18 cellular contexts compared by ENCODE assay signal in genomic region chr10:28570598-28570997, GRCh38. TPM values are rescaled to one million over a fixed set of nuclear protein-coding genes. Genes with fewer than 3 reads are reported as not detected.
DNase-seq lines count a peak whose midpoint lies in the region; ATAC-seq lines count a peak whose summit lies in the region.
"Had no signal": no experiment of that assay in that cellular context is flagged by ENCODE, and none has a peak within 500 bp of the region (broad histone marks: within the 10 kb centered on the region; RNA-seq: fewer than 3 reads in every experiment).

No MANE protein-coding gene starts in this region.

- ATAC-seq in stimulated activated naive CD8-positive, alpha-beta T cell treated with anti-CD3 and anti-CD28 coated beads, Interleukin-15, Interleukin-2, amounts not matched to agents 100 U/mL and 50 U/mL, for 24 hours: peak; percentile 42
- ATAC-seq in stimulated activated naive CD8-positive, alpha-beta T cell treated with anti-CD3 and anti-CD28 coated beads, Interleukin-15, amount 100 ng/mL, for 72 hours: no peak
- ATAC-seq in memory B cell (ENCODE audit: low read depth) (no peak), HG03469 (IDR thresholded peaks at IDR 0.05; ENCODE audit: unreplicated experiment) (no peak)

- no peaks in the 10 kb centered on the region for H3K27me3 Mint-ChIP-seq in activated CD4-positive, alpha-beta T cell treated with anti-CD3 and anti-CD28 coated beads, Interleukin-2, amount 10 ng/mL, durations not matched to agents 24 days and 14 days
- no peaks in the 10 kb centered on the region for H3K27me3 Mint-ChIP-seq in activated CD4-positive, alpha-beta T cell treated with anti-CD3 and anti-CD28 coated beads, Interleukin-2, amount 10 ng/mL, durations not matched to agents 7 days and 5 days
- no peaks in the 10 kb centered on the region for H3K27me3 Mint-ChIP-seq in stimulated activated naive CD8-positive, alpha-beta T cell treated with anti-CD3 and anti-CD28 coated beads, Interleukin-15, amount 100 ng/mL, for 72 hours
- no peaks in the 10 kb centered on the region for H3K27me3 Mint-ChIP-seq in memory B cell
- H3K27me3 Mint-ChIP-seq: B cell had no signal

- H3K9me3 Mint-ChIP-seq in activated CD4-positive, alpha-beta T cell treated with anti-CD3 and anti-CD28 coated beads, Interleukin-2, amount 10 ng/mL, durations not matched to agents 24 days and 14 days: no peaks in the 10 kb centered on the region
- no peaks in the 10 kb centered on the region for H3K9me3 Mint-ChIP-seq in activated CD4-positive, alpha-beta T cell treated with anti-CD3 and anti-CD28 coated beads, Interleukin-2, amount 10 ng/mL, durations not matched to agents 7 days and 5 days
- H3K9me3 Mint-ChIP-seq in stimulated activated naive CD8-positive, alpha-beta T cell treated with anti-CD3 and anti-CD28 coated beads, Interleukin-15, amount 100 ng/mL, for 72 hours: no peaks in the 10 kb centered on the region
- H3K9me3 Mint-ChIP-seq in memory B cell: no peaks in the 10 kb centered on the region
- H3K9me3 Mint-ChIP-seq: HFFc6 had no signal

- CTCF ChIA-PET in activated CD4-positive, alpha-beta T cell treated with anti-CD3 and anti-CD28 coated beads, Interleukin-2, amount 10 ng/mL, durations not matched to agents 7 days and 5 days (lab: Charles Lee): no interaction called here

- peaks cover 50% of the 10 kb centered on the region for H3K4me1 Mint-ChIP-seq in activated CD4-positive, alpha-beta T cell treated with anti-CD3 and anti-CD28 coated beads, Interleukin-2, amount 10 ng/mL, durations not matched to agents 24 days and 14 days
- peaks cover 66% of the 10 kb centered on the region for H3K4me1 Mint-ChIP-seq in activated CD4-positive, alpha-beta T cell treated with anti-CD3 and anti-CD28 coated beads, Interleukin-2, amount 10 ng/mL, durations not matched to agents 7 days and 5 days
- H3K4me1 Mint-ChIP-seq in stimulated activated naive CD8-positive, alpha-beta T cell treated with anti-CD3 and anti-CD28 coated beads, Interleukin-15, amount 100 ng/mL, for 72 hours: peaks cover 77% of the 10 kb centered on the region
- peaks cover 36% of the 10 kb centered on the region for H3K4me1 Mint-ChIP-seq in memory B cell

- intact Hi-C loops in activated CD4-positive, alpha-beta T cell treated with anti-CD3 and anti-CD28 coated beads, Interleukin-2, amount 10 ng/mL, durations not matched to agents 24 days and 14 days (cut with micrococcal nuclease): no loop called here

- H3K27ac Mint-ChIP-seq in activated CD4-positive, alpha-beta T cell treated with anti-CD3 and anti-CD28 coated beads, Interleukin-2, amount 10 ng/mL, durations not matched to agents 24 days and 14 days: peak overlapping the region; percentile 2
- H3K27ac Mint-ChIP-seq in activated CD4-positive, alpha-beta T cell treated with anti-CD3 and anti-CD28 coated beads, Interleukin-2, amount 10 ng/mL, durations not matched to agents 7 days and 5 days: no peak overlapping the region
- H3K27ac Mint-ChIP-seq in stimulated activated naive CD8-positive, alpha-beta T cell treated with anti-CD3 and anti-CD28 coated beads, Interleukin-15, amount 100 ng/mL, for 72 hours: peak overlapping the region in 1 of 2 donors; percentile 61
- H3K27ac Mint-ChIP-seq in memory B cell: peak overlapping the region; percentile 17
- H3K27ac Mint-ChIP-seq: B cell had no signal

- no peak for DNase-seq in activated CD4-positive, alpha-beta T cell treated with anti-CD3 and anti-CD28 coated beads, Interleukin-2, amount 10 ng/mL, durations not matched to agents 24 days and 14 days
- DNase-seq in activated CD4-positive, alpha-beta T cell treated with anti-CD3 and anti-CD28 coated beads, Interleukin-2, amount 10 ng/mL, durations not matched to agents 7 days and 5 days: no peak
- DNase-seq in stimulated activated naive CD8-positive, alpha-beta T cell treated with anti-CD3 and anti-CD28 coated beads, Interleukin-15, Interleukin-2, amounts not matched to agents 100 U/mL and 50 U/mL, for 24 hours: no peak
- no peak for DNase-seq in stimulated activated naive CD8-positive, alpha-beta T cell treated with anti-CD3 and anti-CD28 coated beads, Interleukin-15, amount 100 ng/mL, for 72 hours
- no peak for DNase-seq in memory B cell (ENCODE audit: low spot score in 2 of 2)
- no peak for DNase-seq in occipital lobe (lab: John Stamatoyannopoulos, UW)
- DNase-seq: COR-L47, DMS153, GDM1, H7, HFFc6, KG1, NCI-H1417 treated with DMSO at 0.1 percent for 48 hours, NCI-H187 treated with DMSO at 0.1 percent for 48 hours, NCI-H345, NCI-H524 treated with DMSO at 0.1 percent for 48 hours had no signal

- POLR2A ChIA-PET in activated CD4-positive, alpha-beta T cell treated with anti-CD3 and anti-CD28 coated beads, Interleukin-2, amount 10 ng/mL, durations not matched to agents 7 days and 5 days (lab: Charles Lee): no interaction called here

- peaks cover 46% of the 10 kb centered on the region for H3K36me3 Mint-ChIP-seq in activated CD4-positive, alpha-beta T cell treated with anti-CD3 and anti-CD28 coated beads, Interleukin-2, amount 10 ng/mL, durations not matched to agents 24 days and 14 days (ENCODE audit: low read depth)
- peaks cover 42% of the 10 kb centered on the region for H3K36me3 Mint-ChIP-seq in activated CD4-positive, alpha-beta T cell treated with anti-CD3 and anti-CD28 coated beads, Interleukin-2, amount 10 ng/mL, durations not matched to agents 7 days and 5 days (ENCODE audit: low read depth)
- H3K36me3 Mint-ChIP-seq in memory B cell: peaks cover 14% of the 10 kb centered on the region

- no peak overlapping the region for H3K4me3 Mint-ChIP-seq in activated CD4-positive, alpha-beta T cell treated with anti-CD3 and anti-CD28 coated beads, Interleukin-2, amount 10 ng/mL, durations not matched to agents 24 days and 14 days
- H3K4me3 Mint-ChIP-seq in activated CD4-positive, alpha-beta T cell treated with anti-CD3 and anti-CD28 coated beads, Interleukin-2, amount 10 ng/mL, durations not matched to agents 7 days and 5 days: no peak overlapping the region
- no peak overlapping the region for H3K4me3 Mint-ChIP-seq in stimulated activated naive CD8-positive, alpha-beta T cell treated with anti-CD3 and anti-CD28 coated beads, Interleukin-15, amount 100 ng/mL, for 72 hours
- no peak overlapping the region for H3K4me3 Mint-ChIP-seq in memory B cell
- H3K4me3 Mint-ChIP-seq: B cell, HFFc6 had no signal

RNA-seq across cellular contexts. Expression of gene WAC, which starts 37.7 kb away (rescaled TPM):
- 125 and 130 TPM in 2 replicates for total RNA-seq in activated CD4-positive, alpha-beta T cell treated with anti-CD3 and anti-CD28 coated beads, Interleukin-2, amount 10 ng/mL, durations not matched to agents 24 days and 14 days
- total RNA-seq in activated CD4-positive, alpha-beta T cell treated with anti-CD3 and anti-CD28 coated beads, Interleukin-2, amount 10 ng/mL, durations not matched to agents 7 days and 5 days: 100 to 1,000 TPM; 126 to 145 TPM
- 95.3 TPM for total RNA-seq in occipital lobe
